Comparison of ENCODE assay signal across 9 cellular contexts in the genomic region with DNA sequence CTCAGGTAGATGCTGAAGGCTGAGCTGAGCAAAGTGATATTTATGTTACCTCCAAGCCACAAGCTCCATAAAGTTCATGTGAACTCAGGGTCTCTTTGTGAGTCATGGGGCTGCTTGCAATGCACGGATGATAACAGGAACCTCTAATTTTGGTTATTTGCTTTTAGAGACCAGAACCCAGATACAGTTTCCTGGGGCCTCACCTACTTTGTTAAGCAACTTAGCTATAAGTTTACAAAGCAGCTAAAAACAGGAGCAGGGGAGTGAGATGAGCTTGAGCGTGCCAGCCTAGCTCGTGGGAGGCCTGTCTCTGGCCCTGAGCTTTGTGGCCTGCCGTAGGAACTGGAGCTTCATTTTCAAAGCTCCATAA. TPM values are rescaled to one million over a fixed set of nuclear protein-coding genes. Genes with fewer than 3 reads are reported as not detected.
DNase-seq lines count a peak whose midpoint lies in the region; ATAC-seq and TF ChIP-seq lines count a peak whose summit lies in the region.
"Had no signal": no experiment of that assay in that cellular context is flagged by ENCODE, and none has a peak within 500 bp of the region (broad histone marks: within the 10 kb centered on the region; RNA-seq: fewer than 3 reads in every experiment).

No MANE protein-coding gene starts in this region.

- H3K4me1 Mint-ChIP-seq in activated B cell treated with CpG ODN at 0.5 μM for 24 hours, result peaks cover 88% of the 10 kb centered on the region

- peak overlapping the region; percentile 93 for H3K27ac Mint-ChIP-seq in activated B cell treated with CpG ODN at 0.5 μM for 24 hours

- DNase-seq in activated B cell treated with CpG ODN at 0.5 μM for 24 hours (no peak), fibroblast of gingiva (ENCODE audit: low read depth) (peak; percentile 27), cortex of kidney (lab: John Stamatoyannopoulos, UW) (no peak), NCI-H226 (no peak), AG08395 (ENCODE audit: low spot score) (no peak)
- DNase-seq in stimulated activated CD4-positive, alpha-beta T cell treated with anti-CD3 and anti-CD28 coated beads, Interleukin-1b, Interleukin-23, amount 100 ng/mL, for 4 hours (ENCODE audit: low read depth in 2 of 2), result peak; percentile 32 to 41

- peaks cover 30% of the 10 kb centered on the region for H3K36me3 Mint-ChIP-seq in activated B cell treated with CpG ODN at 0.5 μM for 24 hours (ENCODE audit: low read depth)

- ATAC-seq in GM19035 (IDR thresholded peaks at IDR 0.05; ENCODE audit: unreplicated experiment) (peak; percentile 48), HG03045 (IDR thresholded peaks at IDR 0.05; ENCODE audit: unreplicated experiment) (peak; percentile 38), activated B cell treated with CpG ODN at 0.5 μM for 24 hours (ENCODE audit: low read depth) (peak; percentile 58)

- H3K9me3 Mint-ChIP-seq in activated B cell treated with CpG ODN at 0.5 μM for 24 hours, result no peaks in the 10 kb centered on the region

- no peaks in the 10 kb centered on the region for H3K27me3 Mint-ChIP-seq in activated B cell treated with CpG ODN at 0.5 μM for 24 hours

- CTCF ChIA-PET in activated B cell treated with CpG ODN at 0.5 μM for 24 hours (lab: Charles Lee), result interaction anchor here (0.8 to 2.6 kb wide), 14 partner anchors 10 to 576 kb away, joined by 3 to 27 read pairs (median 6); a partner anchor contains a TSS

- no peak for TF ChIP-seq CTCF in activated B cell treated with CpG ODN at 0.5 μM for 24 hours (IDR thresholded peaks at IDR 0.05)

- H3K4me3 Mint-ChIP-seq in activated B cell treated with CpG ODN at 0.5 μM for 24 hours, result peak overlapping the region; percentile 72

- POLR2A ChIA-PET in activated B cell treated with CpG ODN at 0.5 μM for 24 hours (lab: Charles Lee), result interaction anchor here (0.5 to 12.4 kb wide), 31 partner anchors 9 to 414 kb away, joined by 3 to 166 read pairs (median 6); a partner anchor contains a TSS

- intact Hi-C loops in activated B cell treated with CpG ODN at 0.5 μM for 24 hours (cut with micrococcal nuclease), result loop anchor here (1.0 to 5.0 kb wide), 7 partner anchors 14 to 165 kb away; a partner anchor contains a TSS

RNA-seq across cellular contexts. Expression of a gene that starts 29.2 kb away (rescaled TPM):
- total RNA-seq in activated B cell treated with CpG ODN at 0.5 μM for 24 hours, result 253 and 307 TPM in 2 replicates

RNA-seq across cellular contexts. Expression of a gene that starts 52.7 kb away (rescaled TPM):
- 10.9 and 12.6 TPM in 2 replicates for total RNA-seq in activated B cell treated with CpG ODN at 0.5 μM for 24 hours
- total RNA-seq: SK-MEL-5 had no signal

Comparison
In these comparisons a context has a peak if more than half of its experiments do, and no peak if none do; other contexts are left out.
1. DNase-seq: peak in fibroblast of gingiva (single experiment) and stimulated activated CD4-positive, alpha-beta T cell treated with anti-CD3 and anti-CD28 coated beads, Interleukin-1b, Interleukin-23, amount 100 ng/mL, for 4 hours (2 of 2); none in activated B cell treated with CpG ODN at 0.5 μM for 24 hours (single experiment), cortex of kidney (single experiment), NCI-H226 (single experiment) and AG08395 (single experiment).
2. Peak in every context shown above with its lines, with median percentiles within 50 percentile points of each other: ATAC-seq.